Comparison of ENCODE assay signal across 25 cellular contexts in genomic region chr18:22778996-22779395, GRCh38.
DNase-seq lines count a peak whose midpoint lies in the region; ATAC-seq and TF ChIP-seq lines count a peak whose summit lies in the region.
"Had no signal": no experiment of that assay in that cellular context is flagged by ENCODE, and none has a peak within 500 bp of the region (broad histone marks: within the 10 kb centered on the region; RNA-seq: fewer than 3 reads in every experiment).

No MANE protein-coding gene starts in this region.

- no peak overlapping the region for H3K9ac ChIP-seq in neuronal stem cell (ENCODE audit: low read depth, low read length, poor library complexity)
- H3K9ac ChIP-seq: BLaER1 treated with 17β-estradiol and CSF1 and Interleukin-3, amounts not matched to agents 10 nM and 100 nM had no signal

- H3K27ac Mint-ChIP-seq in activated naive CD4-positive, alpha-beta T cell treated with anti-CD3 and anti-CD28 coated beads, Interleukin-2, amount 50 U/mL, for 72 hours, result no peak overlapping the region
- H3K27ac Mint-ChIP-seq: activated B cell treated with CpG ODN at 0.5 μM for 24 hours; activated CD4-positive, alpha-beta memory T cell treated with anti-CD3 and anti-CD28 coated beads, Interleukin-2, amount 10 ng/mL, durations not matched to agents 7 days and 5 days; nephron progenitor cell; stimulated activated naive CD8-positive, alpha-beta T cell treated with anti-CD3 and anti-CD28 coated beads, Interleukin-15, amount 100 ng/mL, for 72 hours had no signal

- no peaks in the 10 kb centered on the region for H3K36me3 ChIP-seq in uterus
- H3K36me3 ChIP-seq in neuronal stem cell (replicated peaks in 1 of 2; ENCODE audit: control insufficient read depth in 2 of 2, insufficient read depth in 2 of 2, low read length in 2 of 2), result no peaks in the 10 kb centered on the region
- H3K36me3 ChIP-seq: BLaER1 treated with 17β-estradiol and CSF1 and Interleukin-3, amounts not matched to agents 10 nM and 100 nM; prostate gland had no signal

- H3K4me1 ChIP-seq in uterus, result peaks cover 0 to 4% of the 10 kb centered on the region in 2 donors
- peaks cover 0 to 7% of the 10 kb centered on the region in 2 donors for H3K4me1 ChIP-seq in neuronal stem cell (ENCODE audit: control insufficient read depth in 2 of 2, insufficient read depth in 1 of 2, low read depth in 1 of 2, low read length in 2 of 2)
- H3K4me1 ChIP-seq: prostate gland had no signal

- H3K36me3 Mint-ChIP-seq in activated naive CD4-positive, alpha-beta T cell treated with anti-CD3 and anti-CD28 coated beads, Interleukin-2, amount 50 U/mL, for 72 hours, result no peaks in the 10 kb centered on the region

- intact Hi-C loops in uterus (cut with DNase I; ENCODE audit: low total_unique reads), result no loop called here

- no peak overlapping the region for H3K4me2 ChIP-seq in neuronal stem cell (ENCODE audit: insufficient read depth, low read length, poor library complexity, severe bottlenecking)
- H3K4me2 ChIP-seq: smooth muscle cell had no signal

- H2BK15ac ChIP-seq in neuronal stem cell (ENCODE audit: low read length), result no peak overlapping the region

- ATAC-seq in activated naive CD4-positive, alpha-beta T cell treated with anti-CD3 and anti-CD28 coated beads, Interleukin-2, amount 50 U/mL, for 72 hours, result no peak
- ATAC-seq: stimulated activated naive CD8-positive, alpha-beta T cell treated with anti-CD3 and anti-CD28 coated beads, Interleukin-15, amount 100 ng/mL, for 72 hours had no signal

- TF ChIP-seq CTCF in uterus (IDR thresholded peaks at IDR 0.05), result no peak

- no peak overlapping the region for H2BK120ac ChIP-seq in neuronal stem cell (ENCODE audit: low read depth, low read length)

- no peak overlapping the region for H2BK12ac ChIP-seq in neuronal stem cell (ENCODE audit: low read length)

- no peak overlapping the region for H3K4ac ChIP-seq in neuronal stem cell (ENCODE audit: low read length)

- H3K14ac ChIP-seq in neuronal stem cell (ENCODE audit: low read length), result no peak overlapping the region

- H3K27ac ChIP-seq in uterus (no peak overlapping the region), neuronal stem cell (replicated peaks; ENCODE audit: low read length) (no peak overlapping the region)
- H3K27ac ChIP-seq: BLaER1 treated with 17β-estradiol and CSF1 and Interleukin-3, amounts not matched to agents 10 nM and 100 nM; prostate gland had no signal

- no peak overlapping the region for H2BK5ac ChIP-seq in neuronal stem cell (ENCODE audit: low read length)

- H3K9me3 Mint-ChIP-seq in activated naive CD4-positive, alpha-beta T cell treated with anti-CD3 and anti-CD28 coated beads, Interleukin-2, amount 50 U/mL, for 72 hours, result no peaks in the 10 kb centered on the region
- H3K9me3 Mint-ChIP-seq: activated B cell treated with CpG ODN at 0.5 μM for 24 hours; activated CD4-positive, alpha-beta memory T cell treated with anti-CD3 and anti-CD28 coated beads, Interleukin-2, amount 10 ng/mL, durations not matched to agents 7 days and 5 days; nephron progenitor cell; stimulated activated naive CD8-positive, alpha-beta T cell treated with anti-CD3 and anti-CD28 coated beads, Interleukin-15, amount 100 ng/mL, for 72 hours had no signal

- no peak overlapping the region for H3K4me3 ChIP-seq in uterus
- no peak overlapping the region for H3K4me3 ChIP-seq in neuronal stem cell (ENCODE audit: low read length in 2 of 2)
- H3K4me3 ChIP-seq: BLaER1 treated with 17β-estradiol and CSF1 and Interleukin-3, amounts not matched to agents 10 nM and 100 nM; prostate gland; smooth muscle cell had no signal

- H3K23ac ChIP-seq in neuronal stem cell (ENCODE audit: low read depth, low read length, poor library complexity), result no peak overlapping the region

- H2AK5ac ChIP-seq in neuronal stem cell (ENCODE audit: low read depth, low read length), result no peak overlapping the region

- H4K91ac ChIP-seq in neuronal stem cell (ENCODE audit: low read depth, low read length, poor library complexity), result no peak overlapping the region

- H3K79me1 ChIP-seq in neuronal stem cell (ENCODE audit: low read depth, low read length), result no peaks in the 10 kb centered on the region

- H3K9me3 ChIP-seq in uterus (no peaks in the 10 kb centered on the region), neuronal stem cell (replicated peaks in 1 of 2; ENCODE audit: control insufficient read depth in 2 of 2, insufficient read depth in 1 of 2, low read depth in 1 of 2, low read length in 2 of 2) (no peaks in the 10 kb centered on the region)
- H3K9me3 ChIP-seq: BLaER1 treated with 17β-estradiol and CSF1 and Interleukin-3, amounts not matched to agents 10 nM and 100 nM; prostate gland had no signal

- no peak for TF ChIP-seq POLR2A in uterus (IDR thresholded peaks at IDR 0.05)

- no peak overlapping the region for H4K8ac ChIP-seq in neuronal stem cell (ENCODE audit: low read depth, low read length)

- no peaks in the 10 kb centered on the region for H3K27me3 ChIP-seq in uterus
- H3K27me3 ChIP-seq in neuronal stem cell (ENCODE audit: control insufficient read depth in 3 of 3, insufficient read depth in 3 of 3, low read depth in 1 of 3, low read length in 3 of 3), result no peaks in the 10 kb centered on the region
- H3K27me3 ChIP-seq: BLaER1 treated with 17β-estradiol and CSF1 and Interleukin-3, amounts not matched to agents 10 nM and 100 nM had no signal

- no peak overlapping the region for H3K18ac ChIP-seq in neuronal stem cell (ENCODE audit: low read length)

- no peak overlapping the region for H2AFZ ChIP-seq in neuronal stem cell (ENCODE audit: low read length)

- no CpG with 5 or more reads among the region's 1 CpG for WGBS in neuronal stem cell (ENCODE audit: extremely low coverage in 2 of 2, insufficient read length in 2 of 2, insufficient replicate concordance in 1 of 2), 2 donors

- DNase-seq in NCI-H1417 (lab: John Stamatoyannopoulos, UW), result peak in 2 of 3 experiments; percentile 49 to 50
- no peak for DNase-seq in NCI-H1417 treated with DMSO at 0.1 percent for 48 hours (lab: John Stamatoyannopoulos, UW)
- DNase-seq in DMS79 (lab: John Stamatoyannopoulos, UW), result peak; percentile 3
- DNase-seq in NCI-H345 treated with DMSO at 0.1 percent for 48 hours (lab: John Stamatoyannopoulos, UW; ENCODE audit: unreplicated experiment), result peak; percentile 36
- peak; percentile 23 for DNase-seq in kidney tubule cell (ENCODE audit: low spot score)
- no peak for DNase-seq in uterus
- DNase-seq in neuronal stem cell (ENCODE audit: low spot score), result no peak
- DNase-seq in activated naive CD4-positive, alpha-beta T cell treated with anti-CD3 and anti-CD28 coated beads, Interleukin-2, amount 50 U/mL, for 72 hours (ENCODE audit: low spot score in 2 of 2), result no peak
- DNase-seq: activated B cell treated with CpG ODN at 0.5 μM for 24 hours; activated CD4-positive, alpha-beta memory T cell treated with anti-CD3 and anti-CD28 coated beads, Interleukin-2, amount 10 ng/mL, durations not matched to agents 7 days and 5 days; activated naive CD4-positive, alpha-beta T cell; aorta; DMS 273 treated with DMSO at 0.1 percent for 48 hours; effector CD4-positive, alpha-beta T cell; midbrain; MV-4-11; NCI-H2227 treated with DMSO at 0.1 percent for 48 hours; nephron progenitor cell; SIG-M5; stimulated activated CD4-positive, alpha-beta T cell treated with anti-CD3 and anti-CD28 coated beads, Interleukin-4, amount 100 ng/mL, for 1 hour; stimulated activated naive CD8-positive, alpha-beta T cell treated with anti-CD3 and anti-CD28 coated beads, Interleukin-15, amount 100 ng/mL, for 72 hours; T-helper 2 cell had no signal

Comparison
In these comparisons a context has a peak if more than half of its experiments do, and no peak if none do; other contexts are left out.
1. DNase-seq: peak in NCI-H1417 (2 of 3), DMS79 (single experiment), NCI-H345 treated with DMSO at 0.1 percent for 48 hours (single experiment) and kidney tubule cell (single experiment); none in NCI-H1417 treated with DMSO at 0.1 percent for 48 hours (single experiment), uterus (0 of 2), neuronal stem cell (single experiment) and activated naive CD4-positive, alpha-beta T cell treated with anti-CD3 and anti-CD28 coated beads, Interleukin-2, amount 50 U/mL, for 72 hours (0 of 2).